ENCODE assay signal across 2 cellular contexts in genomic region chr5:151130235-151130921, GRCh38.
TF ChIP-seq lines count a peak whose summit lies in the region.

No MANE protein-coding gene starts in this region.

TF ChIP-seq in HepG2, 621 proteins besides CTCF, POLR2A, EP300 and RAD21 (continued from another document):
- TF ChIP-seq HNF4G (IDR thresholded peaks at IDR 0.05; ENCODE audit: borderline replicate concordance, low read depth, low read length) = no peak
- no peak for TF ChIP-seq HNF4G (CRISPR knock-in tag; IDR thresholded peaks at IDR 0.05; ENCODE audit: borderline replicate concordance, low read depth)
- TF ChIP-seq, protein P1, sequence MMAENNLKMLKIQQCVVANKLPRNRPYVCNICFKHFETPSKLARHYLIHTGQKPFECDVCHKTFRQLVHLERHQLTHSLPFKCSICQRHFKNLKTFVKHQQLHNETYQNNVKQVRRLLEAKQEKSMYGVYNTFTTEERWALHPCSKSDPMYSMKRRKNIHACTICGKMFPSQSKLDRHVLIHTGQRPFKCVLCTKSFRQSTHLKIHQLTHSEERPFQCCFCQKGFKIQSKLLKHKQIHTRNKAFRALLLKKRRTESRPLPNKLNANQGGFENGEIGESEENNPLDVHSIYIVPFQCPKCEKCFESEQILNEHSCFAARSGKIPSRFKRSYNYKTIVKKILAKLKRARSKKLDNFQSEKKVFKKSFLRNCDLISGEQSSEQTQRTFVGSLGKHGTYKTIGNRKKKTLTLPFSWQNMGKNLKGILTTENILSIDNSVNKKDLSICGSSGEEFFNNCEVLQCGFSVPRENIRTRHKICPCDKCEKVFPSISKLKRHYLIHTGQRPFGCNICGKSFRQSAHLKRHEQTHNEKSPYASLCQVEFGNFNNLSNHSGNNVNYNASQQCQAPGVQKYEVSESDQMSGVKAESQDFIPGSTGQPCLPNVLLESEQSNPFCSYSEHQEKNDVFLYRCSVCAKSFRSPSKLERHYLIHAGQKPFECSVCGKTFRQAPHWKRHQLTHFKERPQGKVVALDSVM (CRISPR knock-in tag; IDR thresholded peaks at IDR 0.05) = 0 out of 2 replicates have a peak, but pooled peaks have one; percentile 14

TF ChIP-seq in WTC11, 78 proteins besides CTCF, POLR2A, EP300 and RAD21 (continued from another document):
- TF ChIP-seq, protein P2, sequence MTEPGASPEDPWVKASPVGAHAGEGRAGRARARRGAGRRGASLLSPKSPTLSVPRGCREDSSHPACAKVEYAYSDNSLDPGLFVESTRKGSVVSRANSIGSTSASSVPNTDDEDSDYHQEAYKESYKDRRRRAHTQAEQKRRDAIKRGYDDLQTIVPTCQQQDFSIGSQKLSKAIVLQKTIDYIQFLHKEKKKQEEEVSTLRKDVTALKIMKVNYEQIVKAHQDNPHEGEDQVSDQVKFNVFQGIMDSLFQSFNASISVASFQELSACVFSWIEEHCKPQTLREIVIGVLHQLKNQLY (CRISPR knock-in tag; IDR thresholded peaks at IDR 0.05) = no peak
- TF ChIP-seq MXD4 (CRISPR knock-in tag; IDR thresholded peaks at IDR 0.05; ENCODE audit: borderline replicate concordance) = no peak
